ENCODE assay signal across 12 cellular contexts in genomic region chr17:39118674-39119419, GRCh38. TPM values are rescaled to one million over a fixed set of nuclear protein-coding genes. Genes with fewer than 3 reads are reported as not detected.
A peak's percentile ranks its signal among the peaks of the same experiment; 100 is the strongest.
DNase-seq lines count a peak whose midpoint lies in the region; ATAC-seq lines count a peak whose summit lies in the region.
"Had no signal": no experiment of that assay in that cellular context is flagged by ENCODE, and none has a peak within 500 bp of the region (broad histone marks: within the 10 kb centered on the region; RNA-seq: fewer than 3 reads in every experiment).

No MANE protein-coding gene starts in this region.

- CTCF ChIA-PET in activated CD4-positive, alpha-beta memory T cell treated with anti-CD3 and anti-CD28 coated beads, Interleukin-2, amount 10 ng/mL, durations not matched to agents 7 days and 5 days (lab: Charles Lee): interaction anchor here (1.1 kb wide), 1 partner anchor 35 kb away, joined by 3 read pairs; no protein-coding TSS in a partner anchor

- H3K36me3 Mint-ChIP-seq in activated CD4-positive, alpha-beta memory T cell treated with anti-CD3 and anti-CD28 coated beads, Interleukin-2, amount 10 ng/mL, durations not matched to agents 7 days and 5 days (ENCODE audit: low read depth): no peaks in the 10 kb centered on the region
- H3K36me3 Mint-ChIP-seq: activated naive CD4-positive, alpha-beta T cell treated with anti-CD3 and anti-CD28 coated beads, Interleukin-2, amount 50 U/mL, for 72 hours had no signal

- peaks cover 1% of the 10 kb centered on the region for H3K4me1 Mint-ChIP-seq in activated CD4-positive, alpha-beta memory T cell treated with anti-CD3 and anti-CD28 coated beads, Interleukin-2, amount 10 ng/mL, durations not matched to agents 7 days and 5 days

- no peak overlapping the region for H3K4me3 Mint-ChIP-seq in activated CD4-positive, alpha-beta memory T cell treated with anti-CD3 and anti-CD28 coated beads, Interleukin-2, amount 10 ng/mL, durations not matched to agents 7 days and 5 days

- H3K27me3 Mint-ChIP-seq in activated CD4-positive, alpha-beta memory T cell treated with anti-CD3 and anti-CD28 coated beads, Interleukin-2, amount 10 ng/mL, durations not matched to agents 7 days and 5 days: peaks cover 4% of the 10 kb centered on the region

- ATAC-seq in GM21367 (IDR thresholded peaks at IDR 0.05; ENCODE audit: unreplicated experiment): peak; percentile 60
- peak; percentile 77 for ATAC-seq in HG03565 (IDR thresholded peaks at IDR 0.05; ENCODE audit: unreplicated experiment)

- H3K27ac Mint-ChIP-seq in activated CD4-positive, alpha-beta memory T cell treated with anti-CD3 and anti-CD28 coated beads, Interleukin-2, amount 10 ng/mL, durations not matched to agents 7 days and 5 days: no peak overlapping the region

- in situ Hi-C loops in G401 (cut with HindIII; ENCODE audit: low sequenced_read_pairs): no loop called here

- DNase-seq in G401 (ENCODE audit: low spot score) (peak; percentile 5), germinal center (ENCODE audit: low spot score) (peak; percentile 78), inferior parietal cortex (ENCODE audit: extremely low spot score) (no peak), DMS79 (lab: John Stamatoyannopoulos, UW) (no peak), H4 (ENCODE audit: low spot score) (no peak)
- DNase-seq in activated CD4-positive, alpha-beta memory T cell treated with anti-CD3 and anti-CD28 coated beads, Interleukin-2, amount 10 ng/mL, durations not matched to agents 7 days and 5 days: no peak
- DNase-seq: NCI-H1436 treated with DMSO at 0.1 percent for 48 hours, Peyer's patch had no signal

- no peaks in the 10 kb centered on the region for H3K9me3 Mint-ChIP-seq in activated CD4-positive, alpha-beta memory T cell treated with anti-CD3 and anti-CD28 coated beads, Interleukin-2, amount 10 ng/mL, durations not matched to agents 7 days and 5 days

- POLR2A ChIA-PET in activated CD4-positive, alpha-beta memory T cell treated with anti-CD3 and anti-CD28 coated beads, Interleukin-2, amount 10 ng/mL, durations not matched to agents 7 days and 5 days (lab: Charles Lee): no interaction called here

RNA-seq across cellular contexts. Expression of gene PLXDC1, which starts 32.6 kb away (rescaled TPM):
- 1.5 and 4.7 TPM in 2 replicates for total RNA-seq in G401 (2014; rRNA removed; shearing (Covaris generic))
- 1 to 10 TPM; 7.2 to 7.3 TPM for total RNA-seq in activated CD4-positive, alpha-beta memory T cell treated with anti-CD3 and anti-CD28 coated beads, Interleukin-2, amount 10 ng/mL, durations not matched to agents 7 days and 5 days
- 0.21 TPM in 1 of 2 replicates, not detected in the other for total RNA-seq in H4 (2014; rRNA removed; shearing (Covaris generic))

RNA-seq across cellular contexts. Expression of gene ARL5C, which starts 47.1 kb away (rescaled TPM):
- total RNA-seq in G401 (2014; rRNA removed; shearing (Covaris generic)): not detected in 2 replicates
- total RNA-seq in activated CD4-positive, alpha-beta memory T cell treated with anti-CD3 and anti-CD28 coated beads, Interleukin-2, amount 10 ng/mL, durations not matched to agents 7 days and 5 days: under 1 TPM in 1 of 2 experiments, not detected in 1; 0.15 TPM
- total RNA-seq in H4 (2014; rRNA removed; shearing (Covaris generic)): not detected in 2 replicates
- total RNA-seq: Peyer's patch, subcutaneous adipose tissue had no signal

Comparison
In these comparisons a context has a peak if more than half of its experiments do, and no peak if none do; other contexts are left out.
1. DNase-seq: peak in G401 (single experiment) and germinal center (single experiment); none in inferior parietal cortex (single experiment), activated CD4-positive, alpha-beta memory T cell treated with anti-CD3 and anti-CD28 coated beads, Interleukin-2, amount 10 ng/mL, durations not matched to agents 7 days and 5 days (single experiment), DMS79 (single experiment) and H4 (single experiment).